Comparison of ENCODE assay signal across 9 cellular contexts in the genomic region with DNA sequence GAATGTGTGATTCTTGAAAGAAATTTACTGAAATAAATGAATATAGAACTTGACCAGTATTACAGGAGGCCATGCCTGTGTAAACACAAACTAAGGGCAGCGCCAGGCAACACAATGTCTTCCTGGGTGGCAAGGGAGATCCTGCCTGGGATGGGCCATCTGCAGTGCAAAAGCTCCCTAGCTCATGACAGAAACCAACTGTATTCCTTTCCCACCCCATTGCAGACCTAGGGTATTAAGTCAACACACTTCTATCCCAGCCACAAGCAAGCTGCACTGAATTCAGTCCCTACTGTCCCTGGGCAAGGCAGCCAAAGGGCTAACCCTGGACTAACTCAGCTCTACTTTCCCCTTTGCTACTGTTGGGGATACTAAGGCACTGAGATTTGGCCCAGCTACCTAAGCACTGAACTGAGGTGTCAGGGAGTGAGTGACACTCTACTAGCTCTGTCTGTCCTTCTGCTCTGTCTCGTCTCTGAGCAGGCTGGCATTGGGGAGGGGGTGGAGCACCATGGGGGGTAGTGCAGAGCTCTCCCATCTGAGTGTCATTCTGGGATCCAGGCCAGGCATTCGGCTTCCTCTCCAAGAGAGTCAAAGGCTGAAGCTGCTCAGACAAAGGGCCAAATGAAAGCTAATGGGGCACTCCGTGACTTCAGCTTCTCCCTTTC. TPM values are rescaled to one million over a fixed set of nuclear protein-coding genes. Genes with fewer than 3 reads are reported as not detected.
DNase-seq lines count a peak whose midpoint lies in the region; TF ChIP-seq lines count a peak whose summit lies in the region.
"Had no signal": no experiment of that assay in that cellular context is flagged by ENCODE, and none has a peak within 500 bp of the region (broad histone marks: within the 10 kb centered on the region; RNA-seq: fewer than 3 reads in every experiment).

No MANE protein-coding gene starts in this region.

- H3K9me2 ChIP-seq in Karpas-422 (replicated peaks; ENCODE audit: insufficient read depth, low read length) = no peaks in the 10 kb centered on the region

- H3K4me2 ChIP-seq in Karpas-422 (ENCODE audit: low read depth, low read length, poor library complexity, severe bottlenecking) (peak overlapping the region; percentile 95), mammary epithelial cell (ENCODE audit: insufficient read depth, low read depth, low read length) (no peak overlapping the region)

- no peaks in the 10 kb centered on the region for H3K9me3 Mint-ChIP-seq in endodermal cell
- H3K9me3 Mint-ChIP-seq: CD8-positive, alpha-beta T cell had no signal

- H3K27me3 ChIP-seq in A673 (replicated peaks; ENCODE audit: insufficient read depth, low read depth, low read length, poor library complexity) (peaks cover 7% of the 10 kb centered on the region), Karpas-422 (ENCODE audit: low read length) (no peaks in the 10 kb centered on the region), endodermal cell (ENCODE audit: control insufficient read depth, insufficient read depth, low read length, poor library complexity, severe bottlenecking) (peaks cover 31% of the 10 kb centered on the region), mammary epithelial cell (ENCODE audit: insufficient read depth, low read length) (no peaks in the 10 kb centered on the region)

- POLR2A ChIA-PET in A673 (lab: Charles Lee; ENCODE audit: low non-redundant PET) = interaction anchor here (0.7 kb wide), 1 partner anchor 1712 kb away, joined by 3 read pairs; no protein-coding TSS in a partner anchor

- TF ChIP-seq CTCF in A673 (conservative IDR thresholded peaks at IDR 0.05; ENCODE audit: low read depth, low read length) (no peak), choroid plexus epithelial cell (conservative IDR thresholded peaks at IDR 0.05; ENCODE audit: low read depth, low read length) (no peak), endodermal cell (conservative IDR thresholded peaks at IDR 0.05) (no peak), mammary epithelial cell (conservative IDR thresholded peaks at IDR 0.05 in 1 of 2, IDR thresholded peaks at IDR 0.05 in 1 of 2; ENCODE audit: extremely low read depth in 1 of 2, insufficient read depth in 1 of 2, low read depth in 1 of 2, low read length in 2 of 2) (no peak)

- intact Hi-C loops in A673 (cut with micrococcal nuclease; ENCODE audit: unreplicated experiment) = no loop called here
- intact Hi-C loops in mammary epithelial cell (cut with micrococcal nuclease) = no loop called here

- no peaks in the 10 kb centered on the region for H3K36me3 Mint-ChIP-seq in endodermal cell (ENCODE audit: low read depth)
- H3K36me3 Mint-ChIP-seq: CD8-positive, alpha-beta T cell had no signal

- H3K27ac ChIP-seq in A673 (ENCODE audit: low read depth, low read length, poor library complexity, severe bottlenecking) (peak overlapping the region; percentile 54), Karpas-422 (ENCODE audit: low read length) (no peak overlapping the region), endodermal cell (ENCODE audit: low read depth, low read length) (no peak overlapping the region), mammary epithelial cell (ENCODE audit: insufficient read depth, low read depth, low read length) (no peak overlapping the region)

- H3K27me3 Mint-ChIP-seq in endodermal cell (ENCODE audit: insufficient read depth) = peaks cover 18% of the 10 kb centered on the region

- peaks cover 9% of the 10 kb centered on the region for H3K4me1 Mint-ChIP-seq in endodermal cell

- no peak overlapping the region for H3K4me3 ChIP-seq in A673 (ENCODE audit: low read depth, low read length, poor library complexity, severe bottlenecking)
- peak overlapping the region; percentile 67; the same call in 1 of the 2 replicates for H3K4me3 ChIP-seq in Karpas-422 (ENCODE audit: low read length)
- H3K4me3 ChIP-seq in choroid plexus epithelial cell (ENCODE audit: low read depth, low read length) = no peak overlapping the region
- H3K4me3 ChIP-seq in endodermal cell (ENCODE audit: low read length) = no peak overlapping the region
- H3K4me3 ChIP-seq in mammary epithelial cell (replicated peaks in 1 of 3; ENCODE audit: insufficient read depth in 1 of 3, low read depth in 2 of 3, low read length in 3 of 3) = no peak overlapping the region

- BruUV-seq in A673 (replicated peaks; lab: Mats Ljungman, UMichigan) (no TSS peak), mammary epithelial cell (replicated peaks; lab: Mats Ljungman, UMichigan) (no TSS peak)

- peak; percentile 68 for DNase-seq in A673 (ENCODE audit: low spot score)
- DNase-seq in Karpas-422 = no peak
- peak; percentile 33 for DNase-seq in choroid plexus epithelial cell (ENCODE audit: low read depth)
- peak; percentile 87 for DNase-seq in medulla oblongata (ENCODE audit: extremely low spot score)
- no peak for DNase-seq in endodermal cell
- no peak for DNase-seq in mucosa of gallbladder (ENCODE audit: low spot score)
- DNase-seq in mammary epithelial cell = no peak
- no peak for DNase-seq in RKO (ENCODE audit: low spot score)

- CTCF ChIA-PET in A673 (lab: Charles Lee) = interaction anchor here (0.8 to 0.9 kb wide), 2 partner anchors 10 to 22 kb away, joined by 5 to 7 read pairs; no protein-coding TSS in a partner anchor
- CTCF ChIA-PET in mammary epithelial cell (lab: Charles Lee; ENCODE audit: low non-redundant PET) = no interaction called here

- 74 to 79% methylated on average over 3 to 4 of the region's 4 CpGs for WGBS in endodermal cell (ENCODE audit: insufficient coverage in 1 of 2, insufficient read length in 1 of 2), 2 experiments
- WGBS in mammary epithelial cell (ENCODE audit: low coverage, missing lambda C conversion rate) = 71% methylated on average over 4 of the region's 4 CpGs

- H3K4me3 Mint-ChIP-seq in endodermal cell = no peak overlapping the region

- H3K27ac Mint-ChIP-seq in endodermal cell = no peak overlapping the region
- H3K27ac Mint-ChIP-seq: CD8-positive, alpha-beta T cell had no signal

- H4K20me1 ChIP-seq in Karpas-422 (ENCODE audit: insufficient read depth, low read depth, low read length) (peaks cover 12% of the 10 kb centered on the region; the same call in 1 of the 2 replicates), mammary epithelial cell (ENCODE audit: insufficient read depth, low read length) (no peaks in the 10 kb centered on the region)

- H3K36me3 ChIP-seq in A673 (ENCODE audit: insufficient read depth, low read length, poor library complexity, severe bottlenecking) (no peaks in the 10 kb centered on the region), Karpas-422 (ENCODE audit: insufficient read depth, low read length) (no peaks in the 10 kb centered on the region), endodermal cell (ENCODE audit: control insufficient read depth, insufficient read depth, low read length) (no peaks in the 10 kb centered on the region), mammary epithelial cell (ENCODE audit: insufficient read depth, low read length) (no peaks in the 10 kb centered on the region)

- in situ Hi-C loops in mammary epithelial cell (cut with MboI; ENCODE audit: low sequenced_read_pairs in 2 of 2) = no loop called here

- H3K4me1 ChIP-seq in A673 (ENCODE audit: insufficient read depth, low read length, poor library complexity, severe bottlenecking) (peaks cover 46% of the 10 kb centered on the region), Karpas-422 (ENCODE audit: low read length) (peaks cover 30% of the 10 kb centered on the region), endodermal cell (ENCODE audit: control insufficient read depth, insufficient read depth, low read length) (peaks cover 10% of the 10 kb centered on the region), mammary epithelial cell (ENCODE audit: insufficient read depth, low read length) (peaks cover 23% of the 10 kb centered on the region)

- peak overlapping the region; percentile 74; the same call in 1 of the 2 replicates for H3K9ac ChIP-seq in Karpas-422 (ENCODE audit: low read length)
- H3K9ac ChIP-seq in endodermal cell (ENCODE audit: extremely low read depth, low read length, poor library complexity, severe bottlenecking) = no peak overlapping the region
- no peak overlapping the region for H3K9ac ChIP-seq in mammary epithelial cell (ENCODE audit: insufficient read depth, low read length)

- H3K79me2 ChIP-seq in Karpas-422 (ENCODE audit: low read length) (no peaks in the 10 kb centered on the region), mammary epithelial cell (ENCODE audit: insufficient read depth, low read length) (peaks cover 41% of the 10 kb centered on the region)

- H2AFZ ChIP-seq in Karpas-422 (ENCODE audit: low read length) (no peak overlapping the region), mammary epithelial cell (ENCODE audit: low read depth, low read length) (no peak overlapping the region)

- dilution Hi-C loops in mammary epithelial cell (cut with HindIII; ENCODE audit: low sequenced_read_pairs) = no loop called here

- H3K9me3 ChIP-seq in A673 (ENCODE audit: low read depth, low read length, poor library complexity, severe bottlenecking) (no peaks in the 10 kb centered on the region), Karpas-422 (ENCODE audit: low read length) (no peaks in the 10 kb centered on the region), endodermal cell (ENCODE audit: control insufficient read depth, low read length) (no peaks in the 10 kb centered on the region), mammary epithelial cell (replicated peaks; ENCODE audit: insufficient read depth, low read length) (no peaks in the 10 kb centered on the region)

RNA-seq across cellular contexts. Expression of a gene that starts 2.5 kb away (rescaled TPM):
- total RNA-seq in A673 (2021) (0.62 and 0.74 TPM in 2 replicates), endodermal cell (1 to 10 TPM; 1.4 to 1.9 TPM), mucosa of gallbladder (4.9 TPM), mammary epithelial cell (1 to 10 TPM; 4.2 to 8.9 TPM)
- total RNA-seq in Karpas-422 (2014; rRNA removed; shearing (Covaris generic); ENCODE audit: low replicate concordance) = 1.1 and 1.6 TPM in 2 replicates
- polyA plus RNA-seq in endodermal cell (2013, experiment 1 of 2) = 3.3 TPM
- 3.4 TPM for polyA plus RNA-seq in endodermal cell (2013, experiment 2 of 2)
- 2.1 TPM for polyA plus RNA-seq in mammary epithelial cell
- 7.3 TPM for polyA minus RNA-seq in mammary epithelial cell

RNA-seq across cellular contexts. Expression of a gene that starts 19.0 kb away (rescaled TPM):
- total RNA-seq in A673 (2021) (22.8 and 26.1 TPM in 2 replicates), endodermal cell (10 to 100 TPM; 19.4 to 19.8 TPM), mucosa of gallbladder (8.4 TPM), mammary epithelial cell (10 to 100 TPM; 12.9 to 17.2 TPM)
- 20.6 and 33.3 TPM in 2 replicates for total RNA-seq in Karpas-422 (2014; rRNA removed; shearing (Covaris generic); ENCODE audit: low replicate concordance)
- polyA plus RNA-seq in endodermal cell (2013, experiment 1 of 2) = 18.2 TPM
- polyA plus RNA-seq in endodermal cell (2013, experiment 2 of 2) = 16.6 TPM
- polyA plus RNA-seq in mammary epithelial cell = 7.4 TPM
- 14.0 TPM for polyA minus RNA-seq in mammary epithelial cell

Comparison
In these comparisons a context has a peak if more than half of its experiments do, and no peak if none do; other contexts are left out.
1. DNase-seq: peak in A673 (single experiment), choroid plexus epithelial cell (single experiment) and medulla oblongata (single experiment); none in Karpas-422 (single experiment), endodermal cell (single experiment), mucosa of gallbladder (single experiment), mammary epithelial cell (single experiment) and RKO (single experiment).